In genomic region chr13:113401452-113402415, GRCh38 we compare ENCODE assay signal across 15 cellular contexts. TPM values are rescaled to one million over a fixed set of nuclear protein-coding genes. Genes with fewer than 3 reads are reported as not detected.
DNase-seq lines count a peak whose midpoint lies in the region; ATAC-seq and TF ChIP-seq lines count a peak whose summit lies in the region.
"Had no signal": no experiment of that assay in that cellular context is flagged by ENCODE, and none has a peak within 500 bp of the region (broad histone marks: within the 10 kb centered on the region; RNA-seq: fewer than 3 reads in every experiment).

No MANE protein-coding gene starts in this region.

- POLR2A ChIA-PET in activated CD4-positive, alpha-beta memory T cell treated with anti-CD3 and anti-CD28 coated beads for 36 hours (lab: Charles Lee): no interaction called here
- POLR2A ChIA-PET in activated CD4-positive, alpha-beta memory T cell treated with anti-CD3 and anti-CD28 coated beads, Interleukin-2, amount 10 ng/mL, durations not matched to agents 7 days and 5 days (lab: Charles Lee): no interaction called here

- peak; percentile 3 for ATAC-seq in stimulated activated memory B cell treated with anti-CD40 and anti-IgM and Interleukin-4, amounts not matched to agents 10 μg/mL and 1 μg/mL and 100 μg/mL, for 72 hours
- no peak for ATAC-seq in HG03139 (IDR thresholded peaks at IDR 0.05; ENCODE audit: unreplicated experiment)
- ATAC-seq: stimulated activated effector memory CD8-positive, alpha-beta T cell treated with anti-CD3 and anti-CD28 coated beads, Interleukin-12 subunit alpha, Interleukin-12 subunit beta, amount 100 ng/mL, for 72 hours had no signal

- no peak for TF ChIP-seq CTCF in chondrocyte (IDR thresholded peaks at IDR 0.05)

- H3K36me3 Mint-ChIP-seq in activated CD4-positive, alpha-beta memory T cell treated with anti-CD3 and anti-CD28 coated beads for 36 hours: no peaks in the 10 kb centered on the region
- H3K36me3 Mint-ChIP-seq in activated CD4-positive, alpha-beta memory T cell treated with anti-CD3 and anti-CD28 coated beads, Interleukin-2, amount 10 ng/mL, durations not matched to agents 7 days and 5 days (ENCODE audit: low read depth): no peaks in the 10 kb centered on the region
- no peaks in the 10 kb centered on the region for H3K36me3 Mint-ChIP-seq in chondrocyte (ENCODE audit: low read depth)
- H3K36me3 Mint-ChIP-seq in stimulated activated memory B cell treated with anti-CD40 and anti-IgM and Interleukin-4, amounts not matched to agents 10 μg/mL and 1 μg/mL and 100 μg/mL, for 72 hours: no peaks in the 10 kb centered on the region
- H3K36me3 Mint-ChIP-seq in T-helper 2 cell treated with Interferon-gamma antibody and Interleukin-4, amounts not matched to agents 5 μg/mL and 100 μg/mL, for 36 hours (ENCODE audit: low read depth): no peaks in the 10 kb centered on the region
- H3K36me3 Mint-ChIP-seq: mesothelial cell of epicardium; stimulated activated effector memory CD8-positive, alpha-beta T cell treated with anti-CD3 and anti-CD28 coated beads, Interleukin-12 subunit alpha, Interleukin-12 subunit beta, amount 100 ng/mL, for 72 hours had no signal

- no peaks in the 10 kb centered on the region for H3K27me3 Mint-ChIP-seq in activated CD4-positive, alpha-beta memory T cell treated with anti-CD3 and anti-CD28 coated beads for 36 hours
- H3K27me3 Mint-ChIP-seq in activated CD4-positive, alpha-beta memory T cell treated with anti-CD3 and anti-CD28 coated beads, Interleukin-2, amount 10 ng/mL, durations not matched to agents 7 days and 5 days: no peaks in the 10 kb centered on the region
- no peaks in the 10 kb centered on the region for H3K27me3 Mint-ChIP-seq in chondrocyte (ENCODE audit: low read depth)
- peaks cover 36% of the 10 kb centered on the region for H3K27me3 Mint-ChIP-seq in stimulated activated memory B cell treated with anti-CD40 and anti-IgM and Interleukin-4, amounts not matched to agents 10 μg/mL and 1 μg/mL and 100 μg/mL, for 72 hours
- H3K27me3 Mint-ChIP-seq in T-helper 2 cell treated with Interferon-gamma antibody and Interleukin-4, amounts not matched to agents 5 μg/mL and 100 μg/mL, for 36 hours (ENCODE audit: low read depth): no peaks in the 10 kb centered on the region

- H3K27ac Mint-ChIP-seq in activated CD4-positive, alpha-beta memory T cell treated with anti-CD3 and anti-CD28 coated beads for 36 hours: no peak overlapping the region
- H3K27ac Mint-ChIP-seq in activated CD4-positive, alpha-beta memory T cell treated with anti-CD3 and anti-CD28 coated beads, Interleukin-2, amount 10 ng/mL, durations not matched to agents 7 days and 5 days: no peak overlapping the region
- peak overlapping the region; percentile 29 for H3K27ac Mint-ChIP-seq in chondrocyte (ENCODE audit: unreplicated experiment)
- no peak overlapping the region for H3K27ac Mint-ChIP-seq in stimulated activated memory B cell treated with anti-CD40 and anti-IgM and Interleukin-4, amounts not matched to agents 10 μg/mL and 1 μg/mL and 100 μg/mL, for 72 hours
- no peak overlapping the region for H3K27ac Mint-ChIP-seq in T-helper 2 cell treated with Interferon-gamma antibody and Interleukin-4, amounts not matched to agents 5 μg/mL and 100 μg/mL, for 36 hours
- H3K27ac Mint-ChIP-seq: stimulated activated effector memory CD8-positive, alpha-beta T cell treated with anti-CD3 and anti-CD28 coated beads, Interleukin-12 subunit alpha, Interleukin-12 subunit beta, amount 100 ng/mL, for 72 hours had no signal

- no peaks in the 10 kb centered on the region for H3K4me1 Mint-ChIP-seq in activated CD4-positive, alpha-beta memory T cell treated with anti-CD3 and anti-CD28 coated beads for 36 hours (ENCODE audit: low read depth)
- H3K4me1 Mint-ChIP-seq in activated CD4-positive, alpha-beta memory T cell treated with anti-CD3 and anti-CD28 coated beads, Interleukin-2, amount 10 ng/mL, durations not matched to agents 7 days and 5 days: no peaks in the 10 kb centered on the region
- peaks cover 52% of the 10 kb centered on the region for H3K4me1 Mint-ChIP-seq in chondrocyte (ENCODE audit: low read depth)
- H3K4me1 Mint-ChIP-seq in stimulated activated memory B cell treated with anti-CD40 and anti-IgM and Interleukin-4, amounts not matched to agents 10 μg/mL and 1 μg/mL and 100 μg/mL, for 72 hours: no peaks in the 10 kb centered on the region
- no peaks in the 10 kb centered on the region for H3K4me1 Mint-ChIP-seq in T-helper 2 cell treated with Interferon-gamma antibody and Interleukin-4, amounts not matched to agents 5 μg/mL and 100 μg/mL, for 36 hours (ENCODE audit: low read depth)
- H3K4me1 Mint-ChIP-seq: mesothelial cell of epicardium; stimulated activated effector memory CD8-positive, alpha-beta T cell treated with anti-CD3 and anti-CD28 coated beads, Interleukin-12 subunit alpha, Interleukin-12 subunit beta, amount 100 ng/mL, for 72 hours had no signal

- intact Hi-C loops in activated CD4-positive, alpha-beta memory T cell treated with anti-CD3 and anti-CD28 coated beads for 36 hours (cut with micrococcal nuclease): no loop called here

- DNase-seq in activated CD4-positive, alpha-beta memory T cell treated with anti-CD3 and anti-CD28 coated beads for 36 hours: peak; percentile 2
- no peak for DNase-seq in activated CD4-positive, alpha-beta memory T cell treated with anti-CD3 and anti-CD28 coated beads, Interleukin-2, amount 10 ng/mL, durations not matched to agents 7 days and 5 days
- DNase-seq in chondrocyte (ENCODE audit: low spot score) (peak; percentile 91), islet precursor cell (peak; percentile 50), occipital lobe (lab: John Stamatoyannopoulos, UW) (no peak)
- no peak for DNase-seq in T-helper 2 cell treated with Interferon-gamma antibody and Interleukin-4, amounts not matched to agents 5 μg/mL and 100 μg/mL, for 36 hours (ENCODE audit: low spot score)
- DNase-seq: activated CD4-positive, alpha-beta T cell treated with anti-CD3 and anti-CD28 coated beads for 1 hour; central memory CD4-positive, alpha-beta T cell; NCI-H1048; NCI-H526 treated with DMSO at 0.1 percent for 48 hours had no signal

- CTCF ChIA-PET in activated CD4-positive, alpha-beta memory T cell treated with anti-CD3 and anti-CD28 coated beads for 36 hours (lab: Charles Lee): no interaction called here
- CTCF ChIA-PET in activated CD4-positive, alpha-beta memory T cell treated with anti-CD3 and anti-CD28 coated beads, Interleukin-2, amount 10 ng/mL, durations not matched to agents 7 days and 5 days (lab: Charles Lee): no interaction called here

- H3K9me3 Mint-ChIP-seq in activated CD4-positive, alpha-beta memory T cell treated with anti-CD3 and anti-CD28 coated beads for 36 hours: no peaks in the 10 kb centered on the region
- H3K9me3 Mint-ChIP-seq in activated CD4-positive, alpha-beta memory T cell treated with anti-CD3 and anti-CD28 coated beads, Interleukin-2, amount 10 ng/mL, durations not matched to agents 7 days and 5 days: no peaks in the 10 kb centered on the region
- H3K9me3 Mint-ChIP-seq in chondrocyte (ENCODE audit: low read depth): no peaks in the 10 kb centered on the region
- no peaks in the 10 kb centered on the region for H3K9me3 Mint-ChIP-seq in stimulated activated memory B cell treated with anti-CD40 and anti-IgM and Interleukin-4, amounts not matched to agents 10 μg/mL and 1 μg/mL and 100 μg/mL, for 72 hours
- no peaks in the 10 kb centered on the region for H3K9me3 Mint-ChIP-seq in T-helper 2 cell treated with Interferon-gamma antibody and Interleukin-4, amounts not matched to agents 5 μg/mL and 100 μg/mL, for 36 hours
- H3K9me3 Mint-ChIP-seq: mesothelial cell of epicardium; neural crest cell; stimulated activated effector memory CD8-positive, alpha-beta T cell treated with anti-CD3 and anti-CD28 coated beads, Interleukin-12 subunit alpha, Interleukin-12 subunit beta, amount 100 ng/mL, for 72 hours had no signal

- H3K4me3 Mint-ChIP-seq in activated CD4-positive, alpha-beta memory T cell treated with anti-CD3 and anti-CD28 coated beads for 36 hours: no peak overlapping the region
- H3K4me3 Mint-ChIP-seq in activated CD4-positive, alpha-beta memory T cell treated with anti-CD3 and anti-CD28 coated beads, Interleukin-2, amount 10 ng/mL, durations not matched to agents 7 days and 5 days: no peak overlapping the region
- H3K4me3 Mint-ChIP-seq in chondrocyte (ENCODE audit: unreplicated experiment): no peak overlapping the region
- no peak overlapping the region for H3K4me3 Mint-ChIP-seq in stimulated activated memory B cell treated with anti-CD40 and anti-IgM and Interleukin-4, amounts not matched to agents 10 μg/mL and 1 μg/mL and 100 μg/mL, for 72 hours
- H3K4me3 Mint-ChIP-seq in T-helper 2 cell treated with Interferon-gamma antibody and Interleukin-4, amounts not matched to agents 5 μg/mL and 100 μg/mL, for 36 hours: no peak overlapping the region
- H3K4me3 Mint-ChIP-seq: mesothelial cell of epicardium; neural crest cell; stimulated activated effector memory CD8-positive, alpha-beta T cell treated with anti-CD3 and anti-CD28 coated beads, Interleukin-12 subunit alpha, Interleukin-12 subunit beta, amount 100 ng/mL, for 72 hours had no signal

RNA-seq across cellular contexts. Expression of gene GRTP1, which starts 37.8 kb away (rescaled TPM):
- under 1 TPM; 0.44 to 0.59 TPM for total RNA-seq in activated CD4-positive, alpha-beta memory T cell treated with anti-CD3 and anti-CD28 coated beads for 36 hours
- under 1 TPM in 1 of 2 experiments, not detected in 1; 0.20 TPM for total RNA-seq in activated CD4-positive, alpha-beta memory T cell treated with anti-CD3 and anti-CD28 coated beads, Interleukin-2, amount 10 ng/mL, durations not matched to agents 7 days and 5 days
- total RNA-seq in chondrocyte (1.3 to 1.7 TPM (median 1.7 TPM) in 3 replicates), occipital lobe (1.6 TPM)

RNA-seq across cellular contexts. Expression of gene ADPRHL1, which starts 51.6 kb away (rescaled TPM):
- under 1 TPM; 0.50 to 0.56 TPM for total RNA-seq in activated CD4-positive, alpha-beta memory T cell treated with anti-CD3 and anti-CD28 coated beads for 36 hours
- total RNA-seq in activated CD4-positive, alpha-beta memory T cell treated with anti-CD3 and anti-CD28 coated beads, Interleukin-2, amount 10 ng/mL, durations not matched to agents 7 days and 5 days: under 1 TPM; 0.71 to 0.75 TPM
- total RNA-seq in chondrocyte: 6.3 to 8.8 TPM (median 8.4 TPM) in 3 replicates
- total RNA-seq in occipital lobe: 0.62 TPM

Comparison
In these comparisons a context has a peak if more than half of its experiments do, and no peak if none do; other contexts are left out.
1. DNase-seq: peak in activated CD4-positive, alpha-beta memory T cell treated with anti-CD3 and anti-CD28 coated beads for 36 hours (single experiment), chondrocyte (single experiment) and islet precursor cell (single experiment); none in activated CD4-positive, alpha-beta memory T cell treated with anti-CD3 and anti-CD28 coated beads, Interleukin-2, amount 10 ng/mL, durations not matched to agents 7 days and 5 days (single experiment), T-helper 2 cell treated with Interferon-gamma antibody and Interleukin-4, amounts not matched to agents 5 μg/mL and 100 μg/mL, for 36 hours (single experiment) and occipital lobe (single experiment).